8 cellular contexts compared by ENCODE assay signal in the genomic region with DNA sequence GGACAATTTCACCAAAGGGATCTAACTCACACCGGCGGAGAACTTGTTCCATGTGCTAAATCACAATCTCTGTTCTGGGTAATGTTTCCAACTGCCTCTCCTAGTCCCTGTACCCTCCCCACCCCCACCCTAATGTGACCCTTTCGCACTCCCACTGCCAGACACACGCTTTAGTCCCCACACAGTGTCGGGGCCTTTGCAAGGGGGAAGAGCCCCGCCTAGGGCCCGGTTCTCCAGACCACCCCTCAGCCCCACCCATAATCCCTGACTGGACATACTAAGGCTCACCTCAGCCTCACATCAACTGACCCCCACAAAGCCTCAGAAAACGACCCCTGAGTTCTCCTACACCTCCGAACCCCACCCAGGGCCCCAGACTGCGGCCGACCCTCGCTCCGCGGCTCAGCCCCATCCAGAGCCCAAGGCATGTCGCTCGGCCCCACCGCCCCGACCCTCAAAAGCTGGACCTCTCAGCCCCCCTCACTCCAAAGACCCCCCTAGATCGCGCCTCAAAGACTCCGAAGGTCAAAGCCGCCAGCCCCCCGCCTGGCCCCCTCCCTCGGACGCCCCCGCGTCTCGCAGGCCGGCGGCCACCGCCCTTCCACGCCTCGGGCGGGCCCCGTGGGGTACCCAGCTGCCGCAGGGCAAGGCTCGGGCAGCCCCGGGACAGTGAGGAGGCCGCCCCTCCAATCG.
DNase-seq lines count a peak whose midpoint lies in the region; ATAC-seq and TF ChIP-seq lines count a peak whose summit lies in the region.

No MANE protein-coding gene starts in this region.

- peak overlapping the region; percentile 88 for H3K27ac ChIP-seq in neuronal stem cell (replicated peaks; ENCODE audit: low read length)

- H2AFZ ChIP-seq in neuronal stem cell (ENCODE audit: low read length), result peak overlapping the region; percentile 100

- H4K91ac ChIP-seq in neuronal stem cell (ENCODE audit: low read depth, low read length, poor library complexity), result no peak overlapping the region

- H2BK12ac ChIP-seq in neuronal stem cell (ENCODE audit: low read length), result peak overlapping the region; percentile 84

- H3K4me2 ChIP-seq in neuronal stem cell (ENCODE audit: insufficient read depth, low read length, poor library complexity, severe bottlenecking), result peak overlapping the region; percentile 80

- peaks cover 0 to 14% of the 10 kb centered on the region in 2 donors for H3K36me3 ChIP-seq in neuronal stem cell (replicated peaks in 1 of 2; ENCODE audit: control insufficient read depth in 2 of 2, insufficient read depth in 2 of 2, low read length in 2 of 2)

- peaks cover 4% of the 10 kb centered on the region for H3K79me1 ChIP-seq in neuronal stem cell (ENCODE audit: low read depth, low read length)

- H3K14ac ChIP-seq in neuronal stem cell (ENCODE audit: low read length), result peak overlapping the region; percentile 47

- H3K4me3 ChIP-seq in fibroblast of villous mesenchyme (ENCODE audit: low read depth, low read length) (peak overlapping the region; percentile 97), neuronal stem cell (ENCODE audit: low read length in 2 of 2) (peak overlapping the region; percentile 69 to 91)

- no peak overlapping the region for H2BK120ac ChIP-seq in neuronal stem cell (ENCODE audit: low read depth, low read length)

- H3K9ac ChIP-seq in neuronal stem cell (ENCODE audit: low read depth, low read length, poor library complexity), result peak overlapping the region; percentile 94

- no peaks in the 10 kb centered on the region for H3K27me3 ChIP-seq in neuronal stem cell (ENCODE audit: control insufficient read depth in 3 of 3, insufficient read depth in 3 of 3, low read depth in 1 of 3, low read length in 3 of 3)

- H3K4me1 ChIP-seq in neuronal stem cell (ENCODE audit: control insufficient read depth in 2 of 2, insufficient read depth in 1 of 2, low read depth in 1 of 2, low read length in 2 of 2), result peaks cover 2 to 9% of the 10 kb centered on the region in 2 donors

- peak overlapping the region; percentile 97 for H2BK5ac ChIP-seq in neuronal stem cell (ENCODE audit: low read length)

- TF ChIP-seq CTCF in fibroblast of villous mesenchyme (IDR thresholded peaks at IDR 0.05; ENCODE audit: insufficient read depth, low read depth, low read length) (no peak), GM13977 (IDR thresholded peaks at IDR 0.05; ENCODE audit: extremely low read depth, insufficient read depth, missing control alignments) (no peak)

- H3K4ac ChIP-seq in neuronal stem cell (ENCODE audit: low read length), result peak overlapping the region; percentile 23

- peak overlapping the region; percentile 94 for H2BK15ac ChIP-seq in neuronal stem cell (ENCODE audit: low read length)

- DNase-seq in COR-L47 (lab: John Stamatoyannopoulos, UW) (peak; percentile 3), HuH-7 (ENCODE audit: low spot score) (peak; percentile 46), activated T-cell treated with anti-CD3 and anti-CD28 coated beads for 1 hour (ENCODE audit: low read depth) (peak; percentile 0), fibroblast of villous mesenchyme (ENCODE audit: low read depth) (peak; percentile 42), neuronal stem cell (ENCODE audit: low spot score) (peak; percentile 30), T-helper 9 cell (no peak), GM13977 (ENCODE audit: low spot score) (no peak)

- ATAC-seq in GM19397 (IDR thresholded peaks at IDR 0.05; ENCODE audit: unreplicated experiment), result peak; percentile 33

- peak overlapping the region; percentile 99 for H3K18ac ChIP-seq in neuronal stem cell (ENCODE audit: low read length)

- WGBS in neuronal stem cell (ENCODE audit: extremely low coverage in 2 of 2, insufficient read length in 2 of 2, insufficient replicate concordance in 1 of 2), 2 donors, result no CpG with 5 or more reads among the region's 40 CpGs

- no peaks in the 10 kb centered on the region for H3K9me3 ChIP-seq in neuronal stem cell (replicated peaks in 1 of 2; ENCODE audit: control insufficient read depth in 2 of 2, insufficient read depth in 1 of 2, low read depth in 1 of 2, low read length in 2 of 2)

- peak overlapping the region; percentile 95 for H2AK5ac ChIP-seq in neuronal stem cell (ENCODE audit: low read depth, low read length)

- no peak overlapping the region for H4K8ac ChIP-seq in neuronal stem cell (ENCODE audit: low read depth, low read length)

- in situ Hi-C loops in GM13977 (cut with MboI; ENCODE audit: low pct_unique_long_range_greater_than_20kb, low sequenced_read_pairs, unreplicated experiment), result no loop called here

- peak overlapping the region; percentile 94 for H3K23ac ChIP-seq in neuronal stem cell (ENCODE audit: low read depth, low read length, poor library complexity)

Comparison
In these comparisons a context has a peak if more than half of its experiments do, and no peak if none do; other contexts are left out.
1. DNase-seq: peak in COR-L47 (single experiment), HuH-7 (single experiment), activated T-cell treated with anti-CD3 and anti-CD28 coated beads for 1 hour (single experiment), fibroblast of villous mesenchyme (single experiment) and neuronal stem cell (single experiment); none in T-helper 9 cell (single experiment) and GM13977 (single experiment).